Comparison of ENCODE assay signal across 1 cellular context in genomic region chr17:77838748-77839147, GRCh38.
TF ChIP-seq lines count a peak whose summit lies in the region.

No MANE protein-coding gene starts in this region.

TF ChIP-seq in SK-N-SH, 30 proteins besides CTCF, POLR2A, EP300 and RAD21 (continued from another document):
- TF ChIP-seq REST (IDR thresholded peaks at IDR 0.05; ENCODE audit: low read depth, low read length): no peak
- no peak for TF ChIP-seq IRF3 (IDR thresholded peaks at IDR 0.05; ENCODE audit: low read depth, low read length)
- no peak for TF ChIP-seq FOXJ3 (CRISPR knock-in tag; IDR thresholded peaks at IDR 0.05)
- TF ChIP-seq NFIC (IDR thresholded peaks at IDR 0.05; ENCODE audit: borderline replicate concordance): no peak
- no peak for TF ChIP-seq JUND (IDR thresholded peaks at IDR 0.05)
- TF ChIP-seq NRF1 (IDR thresholded peaks at IDR 0.05; ENCODE audit: low read depth, low read length): no peak
- TF ChIP-seq GABPA (IDR thresholded peaks at IDR 0.05; ENCODE audit: low read depth): no peak
- no peak for TF ChIP-seq FOSL2 (IDR thresholded peaks at IDR 0.05; ENCODE audit: borderline replicate concordance, low read depth)
- TF ChIP-seq POLR2AphosphoS5 (IDR thresholded peaks at IDR 0.05; ENCODE audit: low read depth, low read length): no peak
- TF ChIP-seq, protein P1, sequence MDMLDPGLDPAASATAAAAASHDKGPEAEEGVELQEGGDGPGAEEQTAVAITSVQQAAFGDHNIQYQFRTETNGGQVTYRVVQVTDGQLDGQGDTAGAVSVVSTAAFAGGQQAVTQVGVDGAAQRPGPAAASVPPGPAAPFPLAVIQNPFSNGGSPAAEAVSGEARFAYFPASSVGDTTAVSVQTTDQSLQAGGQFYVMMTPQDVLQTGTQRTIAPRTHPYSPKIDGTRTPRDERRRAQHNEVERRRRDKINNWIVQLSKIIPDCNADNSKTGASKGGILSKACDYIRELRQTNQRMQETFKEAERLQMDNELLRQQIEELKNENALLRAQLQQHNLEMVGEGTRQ (IDR thresholded peaks at IDR 0.05; ENCODE audit: borderline replicate concordance, low read depth, low read length): no peak
- no peak for TF ChIP-seq ELF1 (IDR thresholded peaks at IDR 0.05)
- TF ChIP-seq CHD2 (IDR thresholded peaks at IDR 0.05; ENCODE audit: low read length, partially characterized antibody): no peak
- TF ChIP-seq RCOR1 (IDR thresholded peaks at IDR 0.05; ENCODE audit: low read length): no peak
- no peak for TF ChIP-seq GATA2 (CRISPR knock-in tag; IDR thresholded peaks at IDR 0.05)
- TF ChIP-seq, protein P2, sequence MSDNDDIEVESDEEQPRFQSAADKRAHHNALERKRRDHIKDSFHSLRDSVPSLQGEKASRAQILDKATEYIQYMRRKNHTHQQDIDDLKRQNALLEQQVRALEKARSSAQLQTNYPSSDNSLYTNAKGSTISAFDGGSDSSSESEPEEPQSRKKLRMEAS (IDR thresholded peaks at IDR 0.05; ENCODE audit: low read depth): no peak
- no peak for TF ChIP-seq PBX3 (IDR thresholded peaks at IDR 0.05)
- TF ChIP-seq TEAD4 (IDR thresholded peaks at IDR 0.05; ENCODE audit: borderline replicate concordance, insufficient read depth): no peak
TF ChIP-seq in SK-N-SH: peak in this region for 0.
